Comparison of ENCODE assay signal across 19 cellular contexts in genomic region chr11:66020212-66020611, GRCh38. TPM values are rescaled to one million over a fixed set of nuclear protein-coding genes. Genes with fewer than 3 reads are reported as not detected.
"Had no signal": no experiment of that assay in that cellular context is flagged by ENCODE, and none has a peak within 500 bp of the region (broad histone marks: within the 10 kb centered on the region; RNA-seq: fewer than 3 reads in every experiment).

No MANE protein-coding gene starts in this region.

- H3K27ac Mint-ChIP-seq: activated B cell treated with CpG ODN at 0.5 μM for 24 hours; activated naive CD8-positive, alpha-beta T cell; naive B cell; T-helper 1 cell treated with Interleukin-12 subunit alpha and Interleukin-12 subunit beta and Interleukin-4 antibody, amounts not matched to agents 30 μg/mL and 1 μg/mL, for 36 hours had no signal

- H3K36me3 ChIP-seq: breast epithelium, lower lobe of right lung, right lobe of liver, vagina had no signal

- H3K9me3 ChIP-seq: breast epithelium, lower lobe of right lung, psoas muscle, right lobe of liver, vagina had no signal

- H3K27ac ChIP-seq: breast epithelium, dorsolateral prefrontal cortex, lower lobe of right lung, psoas muscle, right lobe of liver, vagina had no signal

- H3K4me3 ChIP-seq: breast epithelium, dorsolateral prefrontal cortex, lower lobe of right lung, psoas muscle, right lobe of liver, vagina had no signal

- H3K27me3 Mint-ChIP-seq: activated naive CD8-positive, alpha-beta T cell had no signal

- H3K9me3 Mint-ChIP-seq: activated B cell treated with CpG ODN at 0.5 μM for 24 hours; naive B cell; T-helper 1 cell treated with Interleukin-12 subunit alpha and Interleukin-12 subunit beta and Interleukin-4 antibody, amounts not matched to agents 30 μg/mL and 1 μg/mL, for 36 hours had no signal

- H3K4me1 ChIP-seq: breast epithelium, right lobe of liver had no signal

- DNase-seq: activated B cell treated with CpG ODN at 0.5 μM for 24 hours; activated effector memory CD4-positive, alpha-beta T cell treated with anti-CD3 and anti-CD28 coated beads, Interleukin-2, amount 50 U/mL, for 16 hours; activated T-cell treated with anti-CD3 and anti-CD28 coated beads, Interleukin-2, amount 50 U/mL, for 1 hour; dorsolateral prefrontal cortex; glutamatergic neuron; lower lobe of right lung; naive B cell; nucleus accumbens; psoas muscle; right lobe of liver; stimulated activated CD4-positive, alpha-beta T cell treated with anti-CD3 and anti-CD28 coated beads, Interleukin-12 subunit alpha, Interleukin-12 subunit beta, amount 100 ng/mL, for 4 hours; stimulated activated naive CD8-positive, alpha-beta T cell treated with anti-CD3 and anti-CD28 coated beads, Interleukin-15, Interleukin-2, amounts not matched to agents 100 U/mL and 50 U/mL, for 24 hours had no signal

- H3K36me3 Mint-ChIP-seq: activated naive CD8-positive, alpha-beta T cell; naive B cell had no signal

- H3K4me3 Mint-ChIP-seq: activated B cell treated with CpG ODN at 0.5 μM for 24 hours; activated naive CD8-positive, alpha-beta T cell; T-helper 1 cell treated with Interleukin-12 subunit alpha and Interleukin-12 subunit beta and Interleukin-4 antibody, amounts not matched to agents 30 μg/mL and 1 μg/mL, for 36 hours had no signal

- H3K27me3 ChIP-seq: dorsolateral prefrontal cortex, right lobe of liver, vagina had no signal

- ATAC-seq: stimulated activated naive CD8-positive, alpha-beta T cell treated with anti-CD3 and anti-CD28 coated beads, Interleukin-15, Interleukin-2, amounts not matched to agents 100 U/mL and 50 U/mL, for 24 hours had no signal

RNA-seq across cellular contexts. Expression of gene CATSPER1, which starts 6.1 kb away (rescaled TPM):
- total RNA-seq: activated B cell treated with CpG ODN at 0.5 μM for 24 hours, cerebellum, esophagus mucosa, psoas muscle, right lobe of liver, temporal lobe, vagina had no signal

RNA-seq across cellular contexts. Expression of gene CST6, which starts 8.4 kb away (rescaled TPM):
- total RNA-seq: activated B cell treated with CpG ODN at 0.5 μM for 24 hours, cerebellum, right lobe of liver, temporal lobe had no signal

RNA-seq across cellular contexts. Expression of gene GAL3ST3, which starts 28.7 kb away (rescaled TPM):
- total RNA-seq: activated B cell treated with CpG ODN at 0.5 μM for 24 hours, esophagus mucosa, lower lobe of right lung, right lobe of liver, vagina had no signal
